Comparison of ENCODE assay signal across 1 cellular context in the genomic region with DNA sequence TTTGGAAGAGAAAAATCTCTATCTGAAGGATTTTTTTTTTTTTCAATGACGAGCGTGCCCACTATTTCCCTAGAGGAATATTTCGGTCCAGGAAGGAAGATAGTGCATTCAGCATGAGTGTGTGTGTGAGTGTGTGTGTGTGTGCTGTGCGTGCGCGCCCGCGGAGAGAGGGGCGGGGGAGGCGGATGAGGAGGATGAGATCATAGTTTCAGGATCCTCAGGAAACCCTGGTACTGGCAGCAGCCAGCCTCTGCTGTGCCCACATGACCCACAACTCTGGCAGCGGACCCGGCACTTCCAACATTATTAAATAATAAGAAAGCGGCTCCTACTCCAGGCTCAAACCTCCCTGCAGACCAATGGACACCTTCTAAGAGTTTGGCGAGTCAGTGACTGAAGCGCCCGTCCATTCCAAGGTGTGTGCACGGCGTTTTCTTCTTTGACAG.
TF ChIP-seq lines count a peak whose summit lies in the region.

No MANE protein-coding gene starts in this region.

TF ChIP-seq in HepG2, 621 proteins besides CTCF, POLR2A, EP300 and RAD21 (continued from another document and continues in another):
- TF ChIP-seq, protein P1, sequence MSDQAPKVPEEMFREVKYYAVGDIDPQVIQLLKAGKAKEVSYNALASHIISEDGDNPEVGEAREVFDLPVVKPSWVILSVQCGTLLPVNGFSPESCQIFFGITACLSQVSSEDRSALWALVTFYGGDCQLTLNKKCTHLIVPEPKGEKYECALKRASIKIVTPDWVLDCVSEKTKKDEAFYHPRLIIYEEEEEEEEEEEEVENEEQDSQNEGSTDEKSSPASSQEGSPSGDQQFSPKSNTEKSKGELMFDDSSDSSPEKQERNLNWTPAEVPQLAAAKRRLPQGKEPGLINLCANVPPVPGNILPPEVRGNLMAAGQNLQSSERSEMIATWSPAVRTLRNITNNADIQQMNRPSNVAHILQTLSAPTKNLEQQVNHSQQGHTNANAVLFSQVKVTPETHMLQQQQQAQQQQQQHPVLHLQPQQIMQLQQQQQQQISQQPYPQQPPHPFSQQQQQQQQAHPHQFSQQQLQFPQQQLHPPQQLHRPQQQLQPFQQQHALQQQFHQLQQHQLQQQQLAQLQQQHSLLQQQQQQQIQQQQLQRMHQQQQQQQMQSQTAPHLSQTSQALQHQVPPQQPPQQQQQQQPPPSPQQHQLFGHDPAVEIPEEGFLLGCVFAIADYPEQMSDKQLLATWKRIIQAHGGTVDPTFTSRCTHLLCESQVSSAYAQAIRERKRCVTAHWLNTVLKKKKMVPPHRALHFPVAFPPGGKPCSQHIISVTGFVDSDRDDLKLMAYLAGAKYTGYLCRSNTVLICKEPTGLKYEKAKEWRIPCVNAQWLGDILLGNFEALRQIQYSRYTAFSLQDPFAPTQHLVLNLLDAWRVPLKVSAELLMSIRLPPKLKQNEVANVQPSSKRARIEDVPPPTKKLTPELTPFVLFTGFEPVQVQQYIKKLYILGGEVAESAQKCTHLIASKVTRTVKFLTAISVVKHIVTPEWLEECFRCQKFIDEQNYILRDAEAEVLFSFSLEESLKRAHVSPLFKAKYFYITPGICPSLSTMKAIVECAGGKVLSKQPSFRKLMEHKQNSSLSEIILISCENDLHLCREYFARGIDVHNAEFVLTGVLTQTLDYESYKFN (CRISPR knock-in tag; conservative IDR thresholded peaks at IDR 0.05): no peak
- TF ChIP-seq, protein P2, sequence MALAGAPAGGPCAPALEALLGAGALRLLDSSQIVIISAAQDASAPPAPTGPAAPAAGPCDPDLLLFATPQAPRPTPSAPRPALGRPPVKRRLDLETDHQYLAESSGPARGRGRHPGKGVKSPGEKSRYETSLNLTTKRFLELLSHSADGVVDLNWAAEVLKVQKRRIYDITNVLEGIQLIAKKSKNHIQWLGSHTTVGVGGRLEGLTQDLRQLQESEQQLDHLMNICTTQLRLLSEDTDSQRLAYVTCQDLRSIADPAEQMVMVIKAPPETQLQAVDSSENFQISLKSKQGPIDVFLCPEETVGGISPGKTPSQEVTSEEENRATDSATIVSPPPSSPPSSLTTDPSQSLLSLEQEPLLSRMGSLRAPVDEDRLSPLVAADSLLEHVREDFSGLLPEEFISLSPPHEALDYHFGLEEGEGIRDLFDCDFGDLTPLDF (CRISPR knock-in tag; IDR thresholded peaks at IDR 0.05): no peak
- TF ChIP-seq ZNF678 (CRISPR knock-in tag; IDR thresholded peaks at IDR 0.05): 0 out of 2 replicates have a peak, but pooled peaks have one; percentile 10
- peak; percentile 61; the same call in 1 of the 2 replicates for TF ChIP-seq ZBTB14 (CRISPR knock-in tag; IDR thresholded peaks at IDR 0.05)
- TF ChIP-seq MED1 (CRISPR knock-in tag; IDR thresholded peaks at IDR 0.05): peak; percentile 20; the same call in 1 of the 2 replicates
- TF ChIP-seq HNRNPL (IDR thresholded peaks at IDR 0.05; ENCODE audit: low read depth, low read length): 0 out of 2 replicates have a peak, but pooled peaks have one; percentile 54
- TF ChIP-seq ZNF382 (CRISPR knock-in tag; IDR thresholded peaks at IDR 0.05; ENCODE audit: borderline replicate concordance): no peak
- peak; percentile 19; the same call in 1 of the 2 replicates for TF ChIP-seq ZNF264 (CRISPR knock-in tag; IDR thresholded peaks at IDR 0.05)
- TF ChIP-seq MTERF4 (CRISPR knock-in tag; IDR thresholded peaks at IDR 0.05): no peak
- peak; percentile 14; the same call in 1 of the 2 replicates for TF ChIP-seq PHF8 (CRISPR knock-in tag; IDR thresholded peaks at IDR 0.05)
- peak; percentile 85 for TF ChIP-seq PRDM15 (CRISPR knock-in tag; IDR thresholded peaks at IDR 0.05)
- peak; percentile 83 for TF ChIP-seq JUND (CRISPR knock-in tag; IDR thresholded peaks at IDR 0.05)
- TF ChIP-seq, protein P3, sequence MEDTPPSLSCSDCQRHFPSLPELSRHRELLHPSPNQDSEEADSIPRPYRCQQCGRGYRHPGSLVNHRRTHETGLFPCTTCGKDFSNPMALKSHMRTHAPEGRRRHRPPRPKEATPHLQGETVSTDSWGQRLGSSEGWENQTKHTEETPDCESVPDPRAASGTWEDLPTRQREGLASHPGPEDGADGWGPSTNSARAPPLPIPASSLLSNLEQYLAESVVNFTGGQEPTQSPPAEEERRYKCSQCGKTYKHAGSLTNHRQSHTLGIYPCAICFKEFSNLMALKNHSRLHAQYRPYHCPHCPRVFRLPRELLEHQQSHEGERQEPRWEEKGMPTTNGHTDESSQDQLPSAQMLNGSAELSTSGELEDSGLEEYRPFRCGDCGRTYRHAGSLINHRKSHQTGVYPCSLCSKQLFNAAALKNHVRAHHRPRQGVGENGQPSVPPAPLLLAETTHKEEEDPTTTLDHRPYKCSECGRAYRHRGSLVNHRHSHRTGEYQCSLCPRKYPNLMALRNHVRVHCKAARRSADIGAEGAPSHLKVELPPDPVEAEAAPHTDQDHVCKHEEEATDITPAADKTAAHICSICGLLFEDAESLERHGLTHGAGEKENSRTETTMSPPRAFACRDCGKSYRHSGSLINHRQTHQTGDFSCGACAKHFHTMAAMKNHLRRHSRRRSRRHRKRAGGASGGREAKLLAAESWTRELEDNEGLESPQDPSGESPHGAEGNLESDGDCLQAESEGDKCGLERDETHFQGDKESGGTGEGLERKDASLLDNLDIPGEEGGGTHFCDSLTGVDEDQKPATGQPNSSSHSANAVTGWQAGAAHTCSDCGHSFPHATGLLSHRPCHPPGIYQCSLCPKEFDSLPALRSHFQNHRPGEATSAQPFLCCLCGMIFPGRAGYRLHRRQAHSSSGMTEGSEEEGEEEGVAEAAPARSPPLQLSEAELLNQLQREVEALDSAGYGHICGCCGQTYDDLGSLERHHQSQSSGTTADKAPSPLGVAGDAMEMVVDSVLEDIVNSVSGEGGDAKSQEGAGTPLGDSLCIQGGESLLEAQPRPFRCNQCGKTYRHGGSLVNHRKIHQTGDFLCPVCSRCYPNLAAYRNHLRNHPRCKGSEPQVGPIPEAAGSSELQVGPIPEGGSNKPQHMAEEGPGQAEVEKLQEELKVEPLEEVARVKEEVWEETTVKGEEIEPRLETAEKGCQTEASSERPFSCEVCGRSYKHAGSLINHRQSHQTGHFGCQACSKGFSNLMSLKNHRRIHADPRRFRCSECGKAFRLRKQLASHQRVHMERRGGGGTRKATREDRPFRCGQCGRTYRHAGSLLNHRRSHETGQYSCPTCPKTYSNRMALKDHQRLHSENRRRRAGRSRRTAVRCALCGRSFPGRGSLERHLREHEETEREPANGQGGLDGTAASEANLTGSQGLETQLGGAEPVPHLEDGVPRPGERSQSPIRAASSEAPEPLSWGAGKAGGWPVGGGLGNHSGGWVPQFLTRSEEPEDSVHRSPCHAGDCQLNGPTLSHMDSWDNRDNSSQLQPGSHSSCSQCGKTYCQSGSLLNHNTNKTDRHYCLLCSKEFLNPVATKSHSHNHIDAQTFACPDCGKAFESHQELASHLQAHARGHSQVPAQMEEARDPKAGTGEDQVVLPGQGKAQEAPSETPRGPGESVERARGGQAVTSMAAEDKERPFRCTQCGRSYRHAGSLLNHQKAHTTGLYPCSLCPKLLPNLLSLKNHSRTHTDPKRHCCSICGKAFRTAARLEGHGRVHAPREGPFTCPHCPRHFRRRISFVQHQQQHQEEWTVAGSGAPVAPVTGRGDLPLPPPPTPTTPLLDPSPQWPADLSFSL (CRISPR knock-in tag; IDR thresholded peaks at IDR 0.05): peak; percentile 90
- TF ChIP-seq TGIF2 (CRISPR knock-in tag; IDR thresholded peaks at IDR 0.05): peak; percentile 48; the same call in 1 of the 2 replicates
- TF ChIP-seq SOX5 (CRISPR knock-in tag; IDR thresholded peaks at IDR 0.05; ENCODE audit: borderline replicate concordance): no peak
- peak; percentile 18; the same call in 1 of the 2 replicates for TF ChIP-seq KMT2A (CRISPR knock-in tag; IDR thresholded peaks at IDR 0.05)
- TF ChIP-seq RXRB (CRISPR knock-in tag; IDR thresholded peaks at IDR 0.05; ENCODE audit: borderline replicate concordance): no peak
- TF ChIP-seq ETV5 (CRISPR knock-in tag; IDR thresholded peaks at IDR 0.05; ENCODE audit: borderline replicate concordance): peak; percentile 31; the same call in 1 of the 2 replicates
- TF ChIP-seq KMT2B (CRISPR knock-in tag; IDR thresholded peaks at IDR 0.05): peak; percentile 47; the same call in 1 of the 2 replicates
- TF ChIP-seq MXD4 (CRISPR knock-in tag; IDR thresholded peaks at IDR 0.05): 0 out of 2 replicates have a peak, but pooled peaks have one; percentile 0
- no peak for TF ChIP-seq DNMT1 (CRISPR knock-in tag; IDR thresholded peaks at IDR 0.05)
- TF ChIP-seq, protein P4, sequence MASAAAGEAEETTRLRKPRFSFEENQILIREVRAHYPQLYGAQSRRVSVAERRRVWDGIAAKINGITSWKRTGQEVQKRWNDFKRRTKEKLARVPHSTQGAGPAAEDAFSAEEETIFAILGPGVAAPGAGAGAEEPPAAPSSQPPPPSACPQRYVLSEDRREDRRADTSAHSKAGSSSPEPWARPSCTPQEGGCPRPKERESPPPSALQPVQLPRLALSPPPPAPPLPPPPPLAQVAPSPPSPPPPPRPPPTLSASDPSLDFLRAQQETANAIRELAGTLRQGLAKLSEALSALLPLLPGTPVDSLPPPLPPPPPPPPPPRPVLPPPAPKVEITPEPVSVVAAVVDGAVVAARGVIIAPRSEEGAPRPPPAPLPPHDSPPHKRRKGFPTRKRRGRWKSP (CRISPR knock-in tag; IDR thresholded peaks at IDR 0.05): peak; percentile 16; the same call in 1 of the 2 replicates
- TF ChIP-seq SKI (IDR thresholded peaks at IDR 0.05; ENCODE audit: partially characterized antibody): peak; percentile 23
- peak; percentile 69 for TF ChIP-seq SAP130 (CRISPR knock-in tag; IDR thresholded peaks at IDR 0.05; ENCODE audit: low read depth)
- TF ChIP-seq SYNCRIP (IDR thresholded peaks at IDR 0.05; ENCODE audit: insufficient read depth, low read depth, low read length): no peak
- no peak for TF ChIP-seq TFAP4 (IDR thresholded peaks at IDR 0.05; ENCODE audit: borderline replicate concordance, low read depth)
- 0 out of 2 replicates have a peak, but pooled peaks have one; percentile 13 for TF ChIP-seq SALL1 (CRISPR knock-in tag; IDR thresholded peaks at IDR 0.05)
- TF ChIP-seq, protein P5, sequence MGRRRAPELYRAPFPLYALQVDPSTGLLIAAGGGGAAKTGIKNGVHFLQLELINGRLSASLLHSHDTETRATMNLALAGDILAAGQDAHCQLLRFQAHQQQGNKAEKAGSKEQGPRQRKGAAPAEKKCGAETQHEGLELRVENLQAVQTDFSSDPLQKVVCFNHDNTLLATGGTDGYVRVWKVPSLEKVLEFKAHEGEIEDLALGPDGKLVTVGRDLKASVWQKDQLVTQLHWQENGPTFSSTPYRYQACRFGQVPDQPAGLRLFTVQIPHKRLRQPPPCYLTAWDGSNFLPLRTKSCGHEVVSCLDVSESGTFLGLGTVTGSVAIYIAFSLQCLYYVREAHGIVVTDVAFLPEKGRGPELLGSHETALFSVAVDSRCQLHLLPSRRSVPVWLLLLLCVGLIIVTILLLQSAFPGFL (CRISPR knock-in tag; IDR thresholded peaks at IDR 0.05): no peak
- 0 out of 2 replicates have a peak, but pooled peaks have one; percentile 37 for TF ChIP-seq ATF7 (IDR thresholded peaks at IDR 0.05)
- peak; percentile 93 for TF ChIP-seq ATF7 (CRISPR knock-in tag; IDR thresholded peaks at IDR 0.05)
- TF ChIP-seq ZBTB43 (CRISPR knock-in tag; conservative IDR thresholded peaks at IDR 0.05): peak; percentile 83
